Comparison of ENCODE assay signal across 9 cellular contexts in the genomic region with DNA sequence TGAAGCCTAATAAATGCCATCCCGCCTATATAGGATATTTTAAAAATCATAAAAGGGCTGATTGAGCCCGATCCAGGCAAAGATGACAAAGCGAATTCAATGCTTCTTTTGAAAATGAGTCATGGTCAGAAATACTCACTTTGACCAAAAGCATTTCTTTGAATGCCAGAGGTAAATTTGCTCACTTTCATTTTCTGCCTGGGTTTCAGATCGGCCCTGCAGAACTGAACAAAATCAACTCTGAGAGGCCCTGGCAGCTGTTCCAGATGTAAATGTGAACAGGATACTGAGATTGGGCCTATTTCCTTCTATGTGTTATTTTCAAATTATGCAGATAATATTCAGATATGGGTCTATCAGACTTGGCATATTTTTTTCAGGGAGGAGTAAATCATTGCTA.
DNase-seq lines count a peak whose midpoint lies in the region; ATAC-seq and TF ChIP-seq lines count a peak whose summit lies in the region.
"Had no signal": no experiment of that assay in that cellular context is flagged by ENCODE, and none has a peak within 500 bp of the region (broad histone marks: within the 10 kb centered on the region; RNA-seq: fewer than 3 reads in every experiment).

No MANE protein-coding gene starts in this region.

- H3K4me3 ChIP-seq in muscle layer of colon (ENCODE audit: low read depth in 1 of 2, low read length in 2 of 2) (no peak overlapping the region), suprapubic skin (no peak overlapping the region)
- H3K4me3 ChIP-seq: skin epidermis had no signal

- H3K4me1 Mint-ChIP-seq in T-helper 1 cell treated with Interleukin-12 subunit alpha and Interleukin-12 subunit beta and Interleukin-4 antibody, amounts not matched to agents 30 μg/mL and 1 μg/mL, for 36 hours (ENCODE audit: low read depth) = peaks cover 43% of the 10 kb centered on the region

- H3K27ac ChIP-seq in muscle layer of colon (ENCODE audit: low read depth, low read length) (peak overlapping the region; percentile 31), suprapubic skin (no peak overlapping the region)

- no peaks in the 10 kb centered on the region for H3K9me3 ChIP-seq in muscle layer of colon (ENCODE audit: low read length)
- H3K9me3 ChIP-seq in suprapubic skin = no peaks in the 10 kb centered on the region

- peaks cover 6% of the 10 kb centered on the region for H3K9me3 Mint-ChIP-seq in T-helper 1 cell treated with Interleukin-12 subunit alpha and Interleukin-12 subunit beta and Interleukin-4 antibody, amounts not matched to agents 30 μg/mL and 1 μg/mL, for 36 hours

- no peaks in the 10 kb centered on the region for H3K36me3 Mint-ChIP-seq in T-helper 1 cell treated with Interleukin-12 subunit alpha and Interleukin-12 subunit beta and Interleukin-4 antibody, amounts not matched to agents 30 μg/mL and 1 μg/mL, for 36 hours (ENCODE audit: low read depth)

- no peaks in the 10 kb centered on the region for H3K27me3 Mint-ChIP-seq in T-helper 1 cell treated with Interleukin-12 subunit alpha and Interleukin-12 subunit beta and Interleukin-4 antibody, amounts not matched to agents 30 μg/mL and 1 μg/mL, for 36 hours (ENCODE audit: low read depth)

- no peak overlapping the region for H3K9ac ChIP-seq in muscle layer of colon (ENCODE audit: low read length)

- no peak for TF ChIP-seq POLR2A in suprapubic skin (IDR thresholded peaks at IDR 0.05)

- H3K27me3 ChIP-seq in muscle layer of colon (ENCODE audit: control insufficient read depth in 1 of 2, insufficient read depth in 2 of 2, low read length in 2 of 2) (no peaks in the 10 kb centered on the region), suprapubic skin (no peaks in the 10 kb centered on the region)

- H3K36me3 ChIP-seq in muscle layer of colon (ENCODE audit: insufficient read depth, low read length) (no peaks in the 10 kb centered on the region), suprapubic skin (no peaks in the 10 kb centered on the region)

- peak overlapping the region; percentile 4 for H3K27ac Mint-ChIP-seq in T-helper 1 cell treated with Interleukin-12 subunit alpha and Interleukin-12 subunit beta and Interleukin-4 antibody, amounts not matched to agents 30 μg/mL and 1 μg/mL, for 36 hours

- no peak overlapping the region for H3K4me3 Mint-ChIP-seq in T-helper 1 cell treated with Interleukin-12 subunit alpha and Interleukin-12 subunit beta and Interleukin-4 antibody, amounts not matched to agents 30 μg/mL and 1 μg/mL, for 36 hours

- DNase-seq in activated CD4-positive, alpha-beta T cell treated with anti-CD3 and anti-CD28 coated beads for 48 hours = peak; percentile 31
- no peak for DNase-seq in activated CD4-positive, alpha-beta T cell treated with anti-CD3 and anti-CD28 coated beads, Interleukin-2, amount 50 U/mL, for 4 hours
- DNase-seq in RKO (ENCODE audit: low spot score) (no peak), NCI-H2107 treated with DMSO at 0.1 percent for 48 hours (lab: John Stamatoyannopoulos, UW; ENCODE audit: unreplicated experiment) (no peak), suprapubic skin (ENCODE audit: low spot score in 2 of 2) (no peak)

- H3K4me1 ChIP-seq in muscle layer of colon (ENCODE audit: insufficient read depth, low read length) (peaks cover 16% of the 10 kb centered on the region), suprapubic skin (peaks cover 18% of the 10 kb centered on the region)

- no peak for TF ChIP-seq CTCF in suprapubic skin (IDR thresholded peaks at IDR 0.05)

- 39% methylated on average over 4 of the region's 4 CpGs for WGBS in suprapubic skin

- peak; percentile 98 for ATAC-seq in HG02938 (IDR thresholded peaks at IDR 0.05; ENCODE audit: unreplicated experiment)

- no peak for TF ChIP-seq EP300 in suprapubic skin (IDR thresholded peaks at IDR 0.05)
